1 cellular context compared by ENCODE assay signal in the genomic region with DNA sequence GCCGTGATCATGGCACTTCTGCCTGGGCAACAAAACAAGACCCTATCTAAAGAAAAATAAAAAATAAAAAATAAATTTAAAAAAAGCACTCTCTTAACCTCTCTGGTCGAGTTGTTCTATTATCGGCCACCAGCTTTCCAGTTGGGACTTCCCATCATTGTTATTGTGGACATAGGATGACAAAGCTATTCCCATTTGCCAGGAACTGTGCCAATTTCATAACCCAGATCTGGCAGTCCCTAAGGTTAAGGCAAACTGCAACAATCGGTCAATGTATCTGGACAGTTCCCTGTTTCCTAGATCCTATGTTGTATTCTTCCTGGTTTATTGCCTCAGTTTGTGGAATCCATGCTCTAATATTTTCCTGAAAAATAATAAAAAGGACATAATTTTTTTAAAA.
TF ChIP-seq lines count a peak whose summit lies in the region.

No MANE protein-coding gene starts in this region.

TF ChIP-seq in endothelial cell of umbilical vein, 7 proteins besides CTCF, POLR2A, EP300 and RAD21:
- no peak for TF ChIP-seq GATA2 (IDR thresholded peaks at IDR 0.05; ENCODE audit: insufficient read depth, insufficient read length, low read depth, low read length)
- TF ChIP-seq POLR2AphosphoS5 (IDR thresholded peaks at IDR 0.05; ENCODE audit: insufficient read depth, low read depth, low read length), result no peak
- no peak for TF ChIP-seq JUN (IDR thresholded peaks at IDR 0.05; ENCODE audit: borderline replicate concordance, insufficient read depth, insufficient read length, low read depth)
- TF ChIP-seq EZH2 (IDR thresholded peaks at IDR 0.05; ENCODE audit: borderline replicate concordance, low read depth, low read length, severe bottlenecking), result no peak
- TF ChIP-seq, protein P1, sequence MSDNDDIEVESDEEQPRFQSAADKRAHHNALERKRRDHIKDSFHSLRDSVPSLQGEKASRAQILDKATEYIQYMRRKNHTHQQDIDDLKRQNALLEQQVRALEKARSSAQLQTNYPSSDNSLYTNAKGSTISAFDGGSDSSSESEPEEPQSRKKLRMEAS (IDR thresholded peaks at IDR 0.05; ENCODE audit: insufficient read depth, insufficient read length), result no peak
- no peak for TF ChIP-seq MYC (IDR thresholded peaks at IDR 0.05; ENCODE audit: low read depth, low read length)
- TF ChIP-seq FOS (IDR thresholded peaks at IDR 0.05; ENCODE audit: borderline replicate concordance, insufficient read depth, low read length), result no peak
